ENCODE assay signal across 30 cellular contexts in genomic region chr20:12061471-12061870, GRCh38.
"Had no signal": no experiment of that assay in that cellular context is flagged by ENCODE, and none has a peak within 500 bp of the region (broad histone marks: within the 10 kb centered on the region; RNA-seq: fewer than 3 reads in every experiment).

No MANE protein-coding gene starts in this region.

- ATAC-seq: activated T-cell treated with anti-CD3 and anti-CD28 coated beads, Interleukin-2, amount 50 U/mL, for 72 hours; activated T-helper 17 cell treated with anti-CD3 and anti-CD28 coated beads, Interleukin-2, amount 50 U/mL, for 72 hours; body of pancreas; K562; Panc1 had no signal

- H3K27me3 ChIP-seq: body of pancreas, SJCRH30 had no signal

- H3K9me3 ChIP-seq: body of pancreas, SJCRH30 had no signal

- DNase-seq: activated CD4-positive, alpha-beta memory T cell treated with anti-CD3 and anti-CD28 coated beads, Interleukin-2, amount 10 ng/mL, durations not matched to agents 7 days and 5 days; activated CD4-positive, alpha-beta T cell treated with anti-CD3 and anti-CD28 coated beads for 1 hour; activated CD4-positive, alpha-beta T cell treated with anti-CD3 and anti-CD28 coated beads for 48 hours; activated CD4-positive, CD25-positive, alpha-beta regulatory T cell; activated CD8-positive, alpha-beta memory T cell treated with anti-CD3 and anti-CD28 coated beads for 24 hours; activated effector memory CD4-positive, alpha-beta T cell treated with anti-CD3 and anti-CD28 coated beads, Interleukin-2, amount 50 U/mL, for 16 hours; activated naive CD4-positive, alpha-beta T cell; activated naive CD4-positive, alpha-beta T cell treated with anti-CD3 and anti-CD28 coated beads, Interleukin-2, amount 50 U/mL, for 16 hours; activated naive CD8-positive, alpha-beta T cell treated with anti-CD3 and anti-CD28 coated beads, Interleukin-2, amount 10 ng/mL, durations not matched to agents 7 days and 5 days; activated T-cell treated with anti-CD3 and anti-CD28 coated beads, Interleukin-2, amount 50 U/mL, for 1 hour; activated T-cell treated with anti-CD3 and anti-CD28 coated beads, Interleukin-2, amount 50 U/mL, for 72 hours; body of pancreas; caudate nucleus; Karpas-422; MM.1S; MV-4-11; NCI-H1092; NCI-H1436 treated with DMSO at 0.1 percent for 48 hours; NCI-H1694 treated with DMSO at 0.1 percent for 48 hours; NCI-H2029; NCI-H345; NCI-H524 treated with DMSO at 0.1 percent for 48 hours; SHP77; SJCRH30; T1000; WERI-Rb-1 had no signal

- H3K27ac ChIP-seq: body of pancreas, SJCRH30, SK-N-MC, WERI-Rb-1 had no signal

- H3K27ac Mint-ChIP-seq: activated CD4-positive, alpha-beta memory T cell treated with anti-CD3 and anti-CD28 coated beads, Interleukin-2, amount 10 ng/mL, durations not matched to agents 7 days and 5 days; activated naive CD8-positive, alpha-beta T cell treated with anti-CD3 and anti-CD28 coated beads, Interleukin-2, amount 10 ng/mL, durations not matched to agents 7 days and 5 days; activated T-cell treated with anti-CD3 and anti-CD28 coated beads, Interleukin-2, amount 50 U/mL, for 72 hours; activated T-helper 17 cell treated with anti-CD3 and anti-CD28 coated beads, Interleukin-2, amount 50 U/mL, for 72 hours had no signal

- H3K36me3 ChIP-seq: SJCRH30, WERI-Rb-1 had no signal

- H3K4me3 ChIP-seq: body of pancreas, K562, SJCRH30, SK-N-MC had no signal

- H3K36me3 Mint-ChIP-seq: activated naive CD8-positive, alpha-beta T cell treated with anti-CD3 and anti-CD28 coated beads, Interleukin-2, amount 10 ng/mL, durations not matched to agents 7 days and 5 days had no signal

- H3K4me1 ChIP-seq: body of pancreas, SJCRH30 had no signal
